In the genomic region with DNA sequence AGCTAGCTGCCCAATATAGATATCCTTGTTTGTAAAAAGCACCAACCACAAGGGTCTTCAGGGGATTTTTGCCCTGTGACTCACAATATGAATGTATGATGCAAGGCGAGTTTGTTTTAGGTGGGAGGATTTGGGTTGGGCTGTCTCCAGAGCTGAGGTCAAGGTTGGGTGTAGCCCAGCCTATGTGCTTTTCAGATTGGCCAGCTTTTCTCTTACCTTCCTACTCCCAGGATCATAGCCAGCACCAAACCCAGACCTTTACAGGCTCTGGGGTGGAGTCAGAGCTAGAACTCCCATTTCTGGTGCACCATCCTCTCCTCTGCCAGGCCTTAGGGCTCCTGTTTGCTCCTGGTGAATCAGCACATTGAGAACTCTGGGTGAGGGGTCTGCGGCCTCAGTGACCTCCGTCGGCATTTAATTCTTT, we compare ENCODE assay signal across 1 cellular context.
TF ChIP-seq lines count a peak whose summit lies in the region.

No MANE protein-coding gene starts in this region.

TF ChIP-seq in HepG2, 621 proteins besides CTCF, POLR2A, EP300 and RAD21 (continued from another document and continues in another):
- TF ChIP-seq, protein P1, sequence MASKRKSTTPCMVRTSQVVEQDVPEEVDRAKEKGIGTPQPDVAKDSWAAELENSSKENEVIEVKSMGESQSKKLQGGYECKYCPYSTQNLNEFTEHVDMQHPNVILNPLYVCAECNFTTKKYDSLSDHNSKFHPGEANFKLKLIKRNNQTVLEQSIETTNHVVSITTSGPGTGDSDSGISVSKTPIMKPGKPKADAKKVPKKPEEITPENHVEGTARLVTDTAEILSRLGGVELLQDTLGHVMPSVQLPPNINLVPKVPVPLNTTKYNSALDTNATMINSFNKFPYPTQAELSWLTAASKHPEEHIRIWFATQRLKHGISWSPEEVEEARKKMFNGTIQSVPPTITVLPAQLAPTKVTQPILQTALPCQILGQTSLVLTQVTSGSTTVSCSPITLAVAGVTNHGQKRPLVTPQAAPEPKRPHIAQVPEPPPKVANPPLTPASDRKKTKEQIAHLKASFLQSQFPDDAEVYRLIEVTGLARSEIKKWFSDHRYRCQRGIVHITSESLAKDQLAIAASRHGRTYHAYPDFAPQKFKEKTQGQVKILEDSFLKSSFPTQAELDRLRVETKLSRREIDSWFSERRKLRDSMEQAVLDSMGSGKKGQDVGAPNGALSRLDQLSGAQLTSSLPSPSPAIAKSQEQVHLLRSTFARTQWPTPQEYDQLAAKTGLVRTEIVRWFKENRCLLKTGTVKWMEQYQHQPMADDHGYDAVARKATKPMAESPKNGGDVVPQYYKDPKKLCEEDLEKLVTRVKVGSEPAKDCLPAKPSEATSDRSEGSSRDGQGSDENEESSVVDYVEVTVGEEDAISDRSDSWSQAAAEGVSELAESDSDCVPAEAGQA (IDR thresholded peaks at IDR 0.05; ENCODE audit: low read depth), result no peak; the same call in 1 of the 2 replicates
- TF ChIP-seq, protein P1 (CRISPR knock-in tag; IDR thresholded peaks at IDR 0.05; ENCODE audit: borderline replicate concordance), result no peak
- TF ChIP-seq ZNF598 (CRISPR knock-in tag; IDR thresholded peaks at IDR 0.05; ENCODE audit: borderline replicate concordance) (no peak), ZFP37 (CRISPR knock-in tag; IDR thresholded peaks at IDR 0.05; ENCODE audit: borderline replicate concordance) (no peak), ZNF766 (CRISPR knock-in tag; IDR thresholded peaks at IDR 0.05; ENCODE audit: borderline replicate concordance) (no peak), FOXK1 (CRISPR knock-in tag; IDR thresholded peaks at IDR 0.05; ENCODE audit: borderline replicate concordance, low read depth) (peak; percentile 71; the same call in 1 of the 2 replicates), ZNF619 (CRISPR knock-in tag; IDR thresholded peaks at IDR 0.05) (no peak), CEBPB (IDR thresholded peaks at IDR 0.05; ENCODE audit: borderline replicate concordance, low read depth, low read length) (peak; percentile 84), NR2F6 (IDR thresholded peaks at IDR 0.05) (peak; percentile 86), NR2F6 (CRISPR knock-in tag; IDR thresholded peaks at IDR 0.05) (peak; percentile 88), HDAC2 (CRISPR knock-in tag; IDR thresholded peaks at IDR 0.05) (peak; percentile 50; the same call in 1 of the 2 replicates), ZNF605 (CRISPR knock-in tag; IDR thresholded peaks at IDR 0.05) (peak; percentile 39; the same call in 1 of the 2 replicates), NFYB (CRISPR knock-in tag; IDR thresholded peaks at IDR 0.05) (peak; percentile 15; the same call in 1 of the 2 replicates), RXRA (CRISPR knock-in tag; IDR thresholded peaks at IDR 0.05) (peak; percentile 92), CBFB (CRISPR knock-in tag; IDR thresholded peaks at IDR 0.05) (no peak), RAD51 (IDR thresholded peaks at IDR 0.05; ENCODE audit: borderline replicate concordance) (no peak), ZBTB21 (CRISPR knock-in tag; IDR thresholded peaks at IDR 0.05) (peak; percentile 58; the same call in 1 of the 2 replicates), PPARG (CRISPR knock-in tag; conservative IDR thresholded peaks at IDR 0.05) (peak; percentile 65; the same call in 1 of the 2 replicates), GLI4 (CRISPR knock-in tag; IDR thresholded peaks at IDR 0.05; ENCODE audit: borderline replicate concordance) (no peak), ETV5 (CRISPR knock-in tag; IDR thresholded peaks at IDR 0.05; ENCODE audit: borderline replicate concordance) (peak; percentile 37; the same call in 1 of the 2 replicates), SOX5 (CRISPR knock-in tag; IDR thresholded peaks at IDR 0.05; ENCODE audit: borderline replicate concordance) (peak; percentile 58; the same call in 1 of the 2 replicates), KDM3A (CRISPR knock-in tag; IDR thresholded peaks at IDR 0.05; ENCODE audit: low read depth) (peak; percentile 59; the same call in 1 of the 2 replicates), SKI (IDR thresholded peaks at IDR 0.05; ENCODE audit: partially characterized antibody) (peak; percentile 51), MZF1 (CRISPR knock-in tag; IDR thresholded peaks at IDR 0.05; ENCODE audit: borderline replicate concordance) (no peak), MLLT10 (CRISPR knock-in tag; IDR thresholded peaks at IDR 0.05) (no peak), SP4 (CRISPR knock-in tag; IDR thresholded peaks at IDR 0.05) (no peak; the same call in 1 of the 2 replicates), MIXL1 (CRISPR knock-in tag; IDR thresholded peaks at IDR 0.05) (no peak), RARA (CRISPR knock-in tag; IDR thresholded peaks at IDR 0.05) (peak; percentile 94), CBX2 (IDR thresholded peaks at IDR 0.05; ENCODE audit: low read depth, low read length) (no peak), CBX2 (CRISPR knock-in tag; IDR thresholded peaks at IDR 0.05; ENCODE audit: low read depth) (no peak), ZNF12 (CRISPR knock-in tag; IDR thresholded peaks at IDR 0.05) (peak; percentile 57; the same call in 1 of the 2 replicates), REPIN1 (CRISPR knock-in tag; IDR thresholded peaks at IDR 0.05; ENCODE audit: borderline replicate concordance, low read depth) (0 out of 2 replicates have a peak, but pooled peaks have one; percentile 13), PHF21A (CRISPR knock-in tag; IDR thresholded peaks at IDR 0.05) (peak; percentile 42; the same call in 1 of the 2 replicates), HOXA7 (CRISPR knock-in tag; IDR thresholded peaks at IDR 0.05) (no peak), ZNF253 (CRISPR knock-in tag; IDR thresholded peaks at IDR 0.05; ENCODE audit: borderline replicate concordance) (no peak)
- TF ChIP-seq, protein P2, sequence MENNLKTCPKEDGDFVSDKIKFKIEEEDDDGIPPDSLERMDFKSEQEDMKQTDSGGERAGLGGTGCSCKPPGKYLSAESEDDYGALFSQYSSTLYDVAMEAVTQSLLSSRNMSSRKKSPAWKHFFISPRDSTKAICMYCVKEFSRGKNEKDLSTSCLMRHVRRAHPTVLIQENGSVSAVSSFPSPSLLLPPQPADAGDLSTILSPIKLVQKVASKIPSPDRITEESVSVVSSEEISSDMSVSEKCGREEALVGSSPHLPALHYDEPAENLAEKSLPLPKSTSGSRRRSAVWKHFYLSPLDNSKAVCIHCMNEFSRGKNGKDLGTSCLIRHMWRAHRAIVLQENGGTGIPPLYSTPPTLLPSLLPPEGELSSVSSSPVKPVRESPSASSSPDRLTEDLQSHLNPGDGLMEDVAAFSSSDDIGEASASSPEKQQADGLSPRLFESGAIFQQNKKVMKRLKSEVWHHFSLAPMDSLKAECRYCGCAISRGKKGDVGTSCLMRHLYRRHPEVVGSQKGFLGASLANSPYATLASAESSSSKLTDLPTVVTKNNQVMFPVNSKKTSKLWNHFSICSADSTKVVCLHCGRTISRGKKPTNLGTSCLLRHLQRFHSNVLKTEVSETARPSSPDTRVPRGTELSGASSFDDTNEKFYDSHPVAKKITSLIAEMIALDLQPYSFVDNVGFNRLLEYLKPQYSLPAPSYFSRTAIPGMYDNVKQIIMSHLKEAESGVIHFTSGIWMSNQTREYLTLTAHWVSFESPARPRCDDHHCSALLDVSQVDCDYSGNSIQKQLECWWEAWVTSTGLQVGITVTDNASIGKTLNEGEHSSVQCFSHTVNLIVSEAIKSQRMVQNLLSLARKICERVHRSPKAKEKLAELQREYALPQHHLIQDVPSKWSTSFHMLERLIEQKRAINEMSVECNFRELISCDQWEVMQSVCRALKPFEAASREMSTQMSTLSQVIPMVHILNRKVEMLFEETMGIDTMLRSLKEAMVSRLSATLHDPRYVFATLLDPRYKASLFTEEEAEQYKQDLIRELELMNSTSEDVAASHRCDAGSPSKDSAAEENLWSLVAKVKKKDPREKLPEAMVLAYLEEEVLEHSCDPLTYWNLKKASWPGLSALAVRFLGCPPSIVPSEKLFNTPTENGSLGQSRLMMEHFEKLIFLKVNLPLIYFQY (CRISPR knock-in tag; IDR thresholded peaks at IDR 0.05; ENCODE audit: borderline replicate concordance), result no peak
- TF ChIP-seq, protein P3, sequence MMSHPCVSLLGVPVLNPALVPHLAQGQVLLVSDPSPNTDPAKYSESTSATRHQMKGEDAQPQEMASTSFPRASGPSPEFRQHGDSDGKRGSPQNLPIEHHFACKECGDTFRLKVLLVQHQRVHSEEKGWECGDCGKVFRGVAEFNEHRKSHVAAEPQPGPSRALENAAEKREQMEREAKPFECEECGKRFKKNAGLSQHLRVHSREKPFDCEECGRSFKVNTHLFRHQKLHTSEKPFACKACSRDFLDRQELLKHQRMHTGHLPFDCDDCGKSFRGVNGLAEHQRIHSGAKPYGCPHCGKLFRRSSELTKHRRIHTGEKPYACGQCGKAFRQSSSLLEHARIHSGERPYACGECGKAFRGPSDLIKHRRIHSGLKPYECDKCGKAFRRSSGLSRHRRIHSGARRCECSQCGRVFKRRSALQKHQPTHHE (CRISPR knock-in tag; IDR thresholded peaks at IDR 0.05; ENCODE audit: borderline replicate concordance), result no peak
- TF ChIP-seq, protein P4, sequence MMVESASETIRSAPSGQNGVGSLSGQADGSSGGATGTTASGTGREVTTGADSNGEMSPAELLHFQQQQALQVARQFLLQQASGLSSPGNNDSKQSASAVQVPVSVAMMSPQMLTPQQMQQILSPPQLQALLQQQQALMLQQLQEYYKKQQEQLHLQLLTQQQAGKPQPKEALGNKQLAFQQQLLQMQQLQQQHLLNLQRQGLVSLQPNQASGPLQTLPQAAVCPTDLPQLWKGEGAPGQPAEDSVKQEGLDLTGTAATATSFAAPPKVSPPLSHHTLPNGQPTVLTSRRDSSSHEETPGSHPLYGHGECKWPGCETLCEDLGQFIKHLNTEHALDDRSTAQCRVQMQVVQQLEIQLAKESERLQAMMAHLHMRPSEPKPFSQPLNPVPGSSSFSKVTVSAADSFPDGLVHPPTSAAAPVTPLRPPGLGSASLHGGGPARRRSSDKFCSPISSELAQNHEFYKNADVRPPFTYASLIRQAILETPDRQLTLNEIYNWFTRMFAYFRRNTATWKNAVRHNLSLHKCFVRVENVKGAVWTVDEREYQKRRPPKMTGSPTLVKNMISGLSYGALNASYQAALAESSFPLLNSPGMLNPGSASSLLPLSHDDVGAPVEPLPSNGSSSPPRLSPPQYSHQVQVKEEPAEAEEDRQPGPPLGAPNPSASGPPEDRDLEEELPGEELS (CRISPR knock-in tag; IDR thresholded peaks at IDR 0.05), result peak; percentile 40
- TF ChIP-seq, protein P5, sequence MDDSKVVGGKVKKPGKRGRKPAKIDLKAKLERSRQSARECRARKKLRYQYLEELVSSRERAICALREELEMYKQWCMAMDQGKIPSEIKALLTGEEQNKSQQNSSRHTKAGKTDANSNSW (CRISPR knock-in tag; IDR thresholded peaks at IDR 0.05; ENCODE audit: borderline replicate concordance), result no peak
- TF ChIP-seq, protein P6, sequence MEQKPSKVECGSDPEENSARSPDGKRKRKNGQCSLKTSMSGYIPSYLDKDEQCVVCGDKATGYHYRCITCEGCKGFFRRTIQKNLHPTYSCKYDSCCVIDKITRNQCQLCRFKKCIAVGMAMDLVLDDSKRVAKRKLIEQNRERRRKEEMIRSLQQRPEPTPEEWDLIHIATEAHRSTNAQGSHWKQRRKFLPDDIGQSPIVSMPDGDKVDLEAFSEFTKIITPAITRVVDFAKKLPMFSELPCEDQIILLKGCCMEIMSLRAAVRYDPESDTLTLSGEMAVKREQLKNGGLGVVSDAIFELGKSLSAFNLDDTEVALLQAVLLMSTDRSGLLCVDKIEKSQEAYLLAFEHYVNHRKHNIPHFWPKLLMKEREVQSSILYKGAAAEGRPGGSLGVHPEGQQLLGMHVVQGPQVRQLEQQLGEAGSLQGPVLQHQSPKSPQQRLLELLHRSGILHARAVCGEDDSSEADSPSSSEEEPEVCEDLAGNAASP (CRISPR knock-in tag; IDR thresholded peaks at IDR 0.05; ENCODE audit: borderline replicate concordance), result peak; percentile 80
- TF ChIP-seq, protein P7, sequence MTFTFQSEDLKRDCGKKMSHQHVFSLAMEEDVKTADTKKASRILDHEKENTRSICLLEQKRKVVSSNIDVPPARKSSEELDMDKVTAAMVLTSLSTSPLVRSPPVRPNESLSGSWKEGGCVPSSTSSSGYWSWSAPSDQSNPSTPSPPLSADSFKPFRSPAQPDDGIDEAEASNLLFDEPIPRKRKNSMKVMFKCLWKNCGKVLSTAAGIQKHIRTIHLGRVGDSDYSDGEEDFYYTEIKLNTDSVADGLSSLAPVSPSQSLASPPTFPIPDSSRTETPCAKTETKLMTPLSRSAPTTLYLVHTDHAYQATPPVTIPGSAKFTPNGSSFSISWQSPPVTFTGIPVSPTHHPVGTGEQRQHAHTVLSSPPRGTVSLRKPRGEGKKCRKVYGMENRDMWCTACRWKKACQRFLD (CRISPR knock-in tag; IDR thresholded peaks at IDR 0.05; ENCODE audit: borderline replicate concordance), result no peak
- TF ChIP-seq, protein P8, sequence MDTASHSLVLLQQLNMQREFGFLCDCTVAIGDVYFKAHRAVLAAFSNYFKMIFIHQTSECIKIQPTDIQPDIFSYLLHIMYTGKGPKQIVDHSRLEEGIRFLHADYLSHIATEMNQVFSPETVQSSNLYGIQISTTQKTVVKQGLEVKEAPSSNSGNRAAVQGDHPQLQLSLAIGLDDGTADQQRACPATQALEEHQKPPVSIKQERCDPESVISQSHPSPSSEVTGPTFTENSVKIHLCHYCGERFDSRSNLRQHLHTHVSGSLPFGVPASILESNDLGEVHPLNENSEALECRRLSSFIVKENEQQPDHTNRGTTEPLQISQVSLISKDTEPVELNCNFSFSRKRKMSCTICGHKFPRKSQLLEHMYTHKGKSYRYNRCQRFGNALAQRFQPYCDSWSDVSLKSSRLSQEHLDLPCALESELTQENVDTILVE (CRISPR knock-in tag; IDR thresholded peaks at IDR 0.05), result peak; percentile 56; the same call in 1 of the 2 replicates
- TF ChIP-seq, protein P9, sequence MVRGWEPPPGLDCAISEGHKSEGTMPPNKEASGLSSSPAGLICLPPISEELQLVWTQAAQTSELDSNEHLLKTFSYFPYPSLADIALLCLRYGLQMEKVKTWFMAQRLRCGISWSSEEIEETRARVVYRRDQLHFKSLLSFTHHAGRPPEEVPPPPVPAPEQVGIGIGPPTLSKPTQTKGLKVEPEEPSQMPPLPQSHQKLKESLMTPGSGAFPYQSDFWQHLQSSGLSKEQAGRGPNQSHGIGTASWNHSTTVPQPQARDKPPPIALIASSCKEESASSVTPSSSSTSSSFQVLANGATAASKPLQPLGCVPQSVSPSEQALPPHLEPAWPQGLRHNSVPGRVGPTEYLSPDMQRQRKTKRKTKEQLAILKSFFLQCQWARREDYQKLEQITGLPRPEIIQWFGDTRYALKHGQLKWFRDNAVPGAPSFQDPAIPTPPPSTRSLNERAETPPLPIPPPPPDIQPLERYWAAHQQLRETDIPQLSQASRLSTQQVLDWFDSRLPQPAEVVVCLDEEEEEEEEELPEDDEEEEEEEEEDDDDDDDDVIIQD (CRISPR knock-in tag; IDR thresholded peaks at IDR 0.05; ENCODE audit: low read depth), result peak; percentile 59; the same call in 1 of the 2 replicates
